ENCODE assay signal across 23 cellular contexts in the genomic region with DNA sequence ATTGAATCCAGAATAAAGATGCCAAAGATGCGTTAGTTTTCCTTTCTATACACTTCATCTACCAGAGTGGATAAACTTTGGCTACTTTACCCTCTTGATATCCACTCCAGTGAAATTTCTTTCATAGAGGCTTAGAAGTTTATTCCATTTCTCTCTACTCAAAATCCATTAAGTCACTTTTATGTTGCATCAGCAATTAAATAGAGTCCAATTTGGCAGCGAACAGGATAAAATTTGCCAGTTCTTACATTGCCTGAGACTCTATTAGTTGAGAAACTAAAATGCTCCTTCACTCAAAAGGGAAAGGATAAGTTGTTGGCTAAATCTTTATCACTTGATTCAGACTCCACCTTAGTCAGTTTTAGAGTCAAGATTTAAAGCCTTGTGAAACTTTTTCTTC.
"Had no signal": no experiment of that assay in that cellular context is flagged by ENCODE, and none has a peak within 500 bp of the region (broad histone marks: within the 10 kb centered on the region; RNA-seq: fewer than 3 reads in every experiment).

No MANE protein-coding gene starts in this region.

- H3K4me2 ChIP-seq: neural progenitor cell, smooth muscle cell had no signal

- ATAC-seq: heart left ventricle; left colon; left ventricle myocardium superior; natural killer cell treated with Interleukin-12 subunit alpha and Interleukin-12 subunit beta and Interleukin-15 and Interleukin-18, amount 100 ng/mL, for 72 hours; pancreas; right cardiac atrium; stimulated activated memory B cell treated with anti-CD40 and anti-IgM and Interleukin-4, amounts not matched to agents 10 μg/mL and 1 μg/mL and 100 μg/mL, for 72 hours had no signal

- H3K4me3 ChIP-seq: heart left ventricle, lung, neural progenitor cell, pancreas, smooth muscle cell, tibial artery, upper lobe of left lung, uterus had no signal

- H2AFZ ChIP-seq: neural progenitor cell had no signal

- H3K9ac ChIP-seq: neural progenitor cell had no signal

- H3K36me3 ChIP-seq: heart left ventricle, neural progenitor cell, pancreas, tibial artery, upper lobe of left lung, uterus had no signal

- H3K27ac ChIP-seq: heart left ventricle, neural progenitor cell, pancreas, tibial artery, upper lobe of left lung, uterus had no signal

- H3K27me3 ChIP-seq: heart left ventricle, neural progenitor cell, pancreas, tibial artery, upper lobe of left lung, uterus had no signal

- H3K4me1 ChIP-seq: neural progenitor cell, pancreas, uterus had no signal

- H3K9me3 ChIP-seq: tibial artery, upper lobe of left lung, uterus had no signal

- DNase-seq: effector CD4-positive, alpha-beta T cell; endodermal cell; erythroblast; heart left ventricle; hippocampal formation; left colon; left ventricle myocardium superior; mesenchymal stem cell; midbrain; occipital lobe; pancreas; right cardiac atrium; stimulated activated CD4-positive, alpha-beta T cell treated with anti-CD3 and anti-CD28 coated beads, Interleukin-4, amount 100 ng/mL, for 24 hours; tibial artery; upper lobe of left lung; uterus had no signal

- FAIRE-seq: endothelial cell of umbilical vein, frontal cortex, pancreas had no signal
